In genomic region chr11:67379061-67380058, GRCh38 we compare ENCODE assay signal across 13 cellular contexts. TPM values are rescaled to one million over a fixed set of nuclear protein-coding genes. Genes with fewer than 3 reads are reported as not detected.
A peak's percentile ranks its signal among the peaks of the same experiment; 100 is the strongest.
DNase-seq lines count a peak whose midpoint lies in the region; ATAC-seq and TF ChIP-seq lines count a peak whose summit lies in the region.
"Had no signal": no experiment of that assay in that cellular context is flagged by ENCODE, and none has a peak within 500 bp of the region (broad histone marks: within the 10 kb centered on the region; RNA-seq: fewer than 3 reads in every experiment).

No MANE protein-coding gene starts in this region.

- no peak overlapping the region for H3K4me3 Mint-ChIP-seq in MCF 10A (ENCODE audit: unreplicated experiment)

- ATAC-seq in foreskin keratinocyte, result peak; percentile 76

- H3K36me3 Mint-ChIP-seq in MCF 10A (ENCODE audit: insufficient read depth, unreplicated experiment), result peaks cover 24% of the 10 kb centered on the region

- 76 to 83% methylated on average over 16 to 23 of the region's 23 CpGs for WGBS in testis, 2 donors

- POLR2A ChIA-PET in MCF 10A (lab: Yijun Ruan, JAX), result interaction anchor here (0.6 to 8.9 kb wide), 10 partner anchors 9 to 763 kb away, joined by 3 to 144 read pairs (median 4); partner anchors contain the start of genes POLD4, RBM14, SSH3 and TMEM134

- in situ Hi-C loops in G401 (cut with HindIII; ENCODE audit: low sequenced_read_pairs), result no loop called here

- no peaks in the 10 kb centered on the region for H3K9me3 ChIP-seq in breast epithelium
- H3K9me3 ChIP-seq in uterus, result no peaks in the 10 kb centered on the region
- no peaks in the 10 kb centered on the region for H3K9me3 ChIP-seq in testis

- no peak for TF ChIP-seq POLR2A in breast epithelium (IDR thresholded peaks at IDR 0.05)
- no peak for TF ChIP-seq POLR2A in uterus (IDR thresholded peaks at IDR 0.05)
- no peak for TF ChIP-seq POLR2A in testis (IDR thresholded peaks at IDR 0.05)

- H3K4me3 ChIP-seq in breast epithelium (no peak overlapping the region), uterus (no peak overlapping the region), testis (no peak overlapping the region)

- H3K36me3 ChIP-seq in breast epithelium (no peaks in the 10 kb centered on the region), uterus (no peaks in the 10 kb centered on the region), testis (ENCODE audit: low read depth, missing control alignments) (no peaks in the 10 kb centered on the region)

- intact Hi-C loops in MCF 10A (cut with micrococcal nuclease), result loop anchor here (5.0 kb wide), 1 partner anchor 32 kb away; no protein-coding TSS in a partner anchor
- intact Hi-C loops in breast epithelium (cut with DNase I; ENCODE audit: low total_unique reads), result no loop called here
- intact Hi-C loops in uterus (cut with DNase I; ENCODE audit: low total_unique reads), result loop anchor here (10.0 kb wide), 1 partner anchor 115 kb away; the partner anchor contains the start of gene GRK2
- intact Hi-C loops in testis (cut with DNase I; ENCODE audit: low total_unique reads), result no loop called here

- BruUV-seq in MCF 10A (replicated peaks; lab: Mats Ljungman, UMichigan), result TSS peak; percentile 45

- H3K27me3 ChIP-seq in breast epithelium (no peaks in the 10 kb centered on the region), foreskin keratinocyte (no peaks in the 10 kb centered on the region), uterus (no peaks in the 10 kb centered on the region), testis (no peaks in the 10 kb centered on the region)

- H3K27ac ChIP-seq in breast epithelium (no peak overlapping the region), foreskin keratinocyte (peak overlapping the region; percentile 44), uterus (peak overlapping the region; percentile 30 to 54), testis (no peak overlapping the region)

- peaks cover 40% of the 10 kb centered on the region for H3K4me1 Mint-ChIP-seq in MCF 10A (ENCODE audit: insufficient read depth, unreplicated experiment)

- CTCF ChIA-PET in MCF 10A (lab: Yijun Ruan, JAX), result interaction anchor here (0.6 to 19.3 kb wide), 10 partner anchors 8 to 112 kb away, joined by 3 to 659 read pairs (median 5); partner anchors contain the start of genes POLD4 and RAD9A

- H3K4me1 ChIP-seq in breast epithelium (peaks cover 0 to 12% of the 10 kb centered on the region in 2 donors), foreskin keratinocyte (peaks cover 16% of the 10 kb centered on the region), uterus (no peaks in the 10 kb centered on the region), testis (peaks cover 4% of the 10 kb centered on the region)

- TF ChIP-seq CTCF in MCF 10A (IDR thresholded peaks at IDR 0.05; ENCODE audit: unreplicated experiment) (no peak), breast epithelium (IDR thresholded peaks at IDR 0.05) (no peak), foreskin keratinocyte (conservative IDR thresholded peaks at IDR 0.05) (no peak), uterus (IDR thresholded peaks at IDR 0.05) (no peak), testis (IDR thresholded peaks at IDR 0.05) (no peak)

- H3K9me3 Mint-ChIP-seq in MCF 10A (ENCODE audit: unreplicated experiment), result no peaks in the 10 kb centered on the region

- no peaks in the 10 kb centered on the region for H3K27me3 Mint-ChIP-seq in MCF 10A (ENCODE audit: insufficient read depth, unreplicated experiment)

- peak overlapping the region; percentile 9 for H3K27ac Mint-ChIP-seq in MCF 10A (ENCODE audit: low read depth, unreplicated experiment)

- DNase-seq in MCF 10A (ENCODE audit: unreplicated experiment) (peak; percentile 82), breast epithelium (ENCODE audit: low spot score in 2 of 2) (no peak), T1000 (lab: John Stamatoyannopoulos, UW) (peak; percentile 39), foreskin keratinocyte (peak in 1 of 2 donors; percentile 59), uterus (peak; percentile 49 to 66), T-helper 9 cell (no peak), G401 (ENCODE audit: low spot score) (no peak), testis (no peak)
- DNase-seq: activated CD4-positive, alpha-beta T cell treated with anti-CD3 and anti-CD28 coated beads, Interleukin-2, amount 50 U/mL, for 48 hours; activated naive CD4-positive, alpha-beta T cell treated with anti-CD3 and anti-CD28 coated beads, Interleukin-2, amount 50 U/mL, for 16 hours; GOT3; NCI-H524 treated with DMSO at 0.1 percent for 48 hours; stimulated activated CD8-positive, alpha-beta memory T cell treated with anti-CD3 and anti-CD28 coated beads, Interleukin-4, amount 100 ng/mL, for 48 hours had no signal

RNA-seq across cellular contexts. Expression of gene CLCF1, which starts 6.0 kb away (rescaled TPM):
- total RNA-seq in MCF 10A (2022) (5.8 and 7.0 TPM in 2 replicates), breast epithelium (10 to 100 TPM in 2 of 3 donors, 1 to 10 TPM in 1; 3.2 to 11.1 (median 10.2) TPM), foreskin keratinocyte (1.6 and 1.9 TPM in 2 replicates), uterus (10 to 100 TPM in 1 of 4 donors, 1 to 10 TPM in 2, under 1 TPM in 1; 0.77 to 19.3 (median 7.4) TPM), testis (1 to 10 TPM; 3.7 to 6.8 TPM)
- polyA plus RNA-seq in foreskin keratinocyte (1.9 and 2.2 TPM in 2 replicates), testis (ENCODE audit: insufficient read depth, low read depth, low replicate concordance) (2.7 TPM)
- total RNA-seq in G401 (2014; rRNA removed; shearing (Covaris generic)), result 1.9 and 4.2 TPM in 2 replicates

RNA-seq across cellular contexts. Expression of gene RAD9A, which starts 12.4 kb away (rescaled TPM):
- total RNA-seq in MCF 10A (2022), result 9.9 and 18.3 TPM in 2 replicates
- total RNA-seq in breast epithelium, result 10 to 100 TPM; 11.0 to 31.0 (median 24.6) TPM
- 9.2 and 10.0 TPM in 2 replicates for total RNA-seq in foreskin keratinocyte
- 13.4 and 14.1 TPM in 2 replicates for polyA plus RNA-seq in foreskin keratinocyte
- 10 to 100 TPM in 2 of 4 donors, 1 to 10 TPM in 2; 2.6 to 37.3 (median 11.6) TPM for total RNA-seq in uterus
- total RNA-seq in G401 (2014; rRNA removed; shearing (Covaris generic)), result 20.3 and 38.1 TPM in 2 replicates
- 10 to 100 TPM; 35.8 to 46.2 TPM for total RNA-seq in testis
- polyA plus RNA-seq in testis (ENCODE audit: insufficient read depth, low read depth, low replicate concordance), result 25.7 TPM

RNA-seq across cellular contexts. Expression of gene PPP1CA, which starts 22.3 kb away (rescaled TPM):
- total RNA-seq in MCF 10A (2022) (123 and 143 TPM in 2 replicates), breast epithelium (10 to 100 TPM; 73.1 to 91.9 (median 76.7) TPM), foreskin keratinocyte (205 and 207 TPM in 2 replicates), uterus (100 to 1,000 TPM in 1 of 4 donors, 10 to 100 TPM in 3; 15.9 to 180 (median 77.1) TPM), testis (100 to 1,000 TPM; 100 to 129 TPM)
- polyA plus RNA-seq in foreskin keratinocyte (235 and 239 TPM in 2 replicates), testis (ENCODE audit: insufficient read depth, low read depth, low replicate concordance) (79.7 TPM)
- 319 TPM in 2 replicates for total RNA-seq in G401 (2014; rRNA removed; shearing (Covaris generic))

RNA-seq across cellular contexts. Expression of gene TBC1D10C, which starts 24.5 kb away (rescaled TPM):
- total RNA-seq in MCF 10A (2022), result not detected in 2 replicates
- total RNA-seq in breast epithelium, result 1 to 10 TPM in 2 of 3 donors, under 1 TPM in 1; 0.66 to 2.0 (median 1.6) TPM
- not detected in 2 replicates for total RNA-seq in foreskin keratinocyte
- not detected in 2 replicates for polyA plus RNA-seq in foreskin keratinocyte
- 1 to 10 TPM in 2 of 4 donors, not detected in 2; 1.3 to 2.5 TPM for total RNA-seq in uterus
- 0.10 and 0.31 TPM in 2 replicates for total RNA-seq in G401 (2014; rRNA removed; shearing (Covaris generic))
- total RNA-seq in testis, result 1 to 10 TPM; 1.8 to 3.8 TPM
- polyA plus RNA-seq in testis (ENCODE audit: insufficient read depth, low read depth, low replicate concordance), result 3.3 TPM

RNA-seq across cellular contexts. Expression of gene POLD4, which starts 26.0 kb away (rescaled TPM):
- total RNA-seq in MCF 10A (2022) (54.8 and 79.9 TPM in 2 replicates), breast epithelium (10 to 100 TPM; 48.7 to 91.5 (median 69.2) TPM), foreskin keratinocyte (41.5 and 50.5 TPM in 2 replicates), uterus (10 to 100 TPM in 3 of 4 donors, 1 to 10 TPM in 1; 8.7 to 65.6 (median 31.3) TPM), testis (10 to 100 TPM; 53.8 to 59.1 TPM)
- polyA plus RNA-seq in foreskin keratinocyte (83.2 and 107 TPM in 2 replicates), testis (ENCODE audit: insufficient read depth, low read depth, low replicate concordance) (54.6 TPM)
- 15.2 and 19.4 TPM in 2 replicates for total RNA-seq in G401 (2014; rRNA removed; shearing (Covaris generic))

Comparison
In these comparisons a context has a peak if more than half of its experiments do, and no peak if none do; other contexts are left out.
1. DNase-seq: peak in MCF 10A (single experiment), T1000 (single experiment) and uterus (2 of 2); none in breast epithelium (0 of 2), T-helper 9 cell (single experiment), G401 (single experiment) and testis (single experiment).
2. intact Hi-C loops: an anchor here in MCF 10A (5.0 kb wide) and uterus (10.0 kb wide); none called in breast epithelium and testis.
3. H3K27ac ChIP-seq: peak in foreskin keratinocyte (single experiment) and uterus (2 of 2); none in breast epithelium (0 of 2) and testis (0 of 2).